Comparison of ENCODE assay signal across 12 cellular contexts in the genomic region with DNA sequence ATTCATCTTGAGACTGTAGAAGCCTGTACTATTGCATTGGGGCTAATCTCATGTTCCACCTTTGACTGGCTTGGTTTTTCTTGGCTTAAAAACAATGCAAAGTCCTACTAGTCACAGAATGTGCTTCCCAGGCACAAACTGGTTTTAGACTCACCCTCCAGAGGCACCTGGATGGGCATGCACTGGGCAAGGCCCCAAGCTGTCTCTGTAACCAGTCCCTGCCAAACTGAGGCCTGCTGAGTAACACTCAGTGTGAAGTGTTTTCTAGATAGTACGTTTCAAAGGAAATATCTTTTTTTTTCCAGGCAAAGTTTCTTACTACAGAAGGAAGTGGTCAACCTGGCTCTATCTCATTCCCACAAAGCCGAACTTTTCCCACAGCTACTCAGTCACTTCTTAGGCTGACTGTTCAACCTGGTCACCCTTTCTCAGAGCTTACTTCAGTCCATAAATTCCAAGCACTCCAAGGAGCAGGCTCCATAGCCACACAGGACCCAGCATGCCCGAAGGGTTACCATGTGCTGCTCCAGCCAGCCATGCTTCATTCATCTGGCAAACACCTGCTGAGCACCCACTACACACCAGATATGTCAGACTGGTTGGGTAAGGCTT. TPM values are rescaled to one million over a fixed set of nuclear protein-coding genes. Genes with fewer than 3 reads are reported as not detected.
DNase-seq lines count a peak whose midpoint lies in the region; ATAC-seq and TF ChIP-seq lines count a peak whose summit lies in the region.
"Had no signal": no experiment of that assay in that cellular context is flagged by ENCODE, and none has a peak within 500 bp of the region (broad histone marks: within the 10 kb centered on the region; RNA-seq: fewer than 3 reads in every experiment).

No MANE protein-coding gene starts in this region.

- intact Hi-C loops in prostate gland (cut with DNase I): no loop called here

- H2AFZ ChIP-seq in GM23338: no peak overlapping the region

- peak; percentile 78 for ATAC-seq in RWPE2 (ENCODE audit: low read depth)
- ATAC-seq in esophagus mucosa: peak; percentile 94
- ATAC-seq in GM23338: no peak
- ATAC-seq in HG03520 (IDR thresholded peaks at IDR 0.05; ENCODE audit: unreplicated experiment): no peak

- H3K36me3 Mint-ChIP-seq in HFFc6 (ENCODE audit: low read depth) (peaks cover 18% of the 10 kb centered on the region; the same call in 1 of the 2 replicates), GM23338 (ENCODE audit: low read depth) (peaks cover 20% of the 10 kb centered on the region)

- 45% methylated on average over 3 of the region's 3 CpGs for WGBS in prostate gland

- H3K79me2 ChIP-seq in GM23338 (replicated peaks; ENCODE audit: insufficient read depth): no peaks in the 10 kb centered on the region

- H3K9me3 Mint-ChIP-seq in HFFc6: no peaks in the 10 kb centered on the region
- H3K9me3 Mint-ChIP-seq in GM23338: no peaks in the 10 kb centered on the region
- H3K9me3 Mint-ChIP-seq: CD8-positive, alpha-beta memory T cell; naive B cell had no signal

- H3K36me3 ChIP-seq in RWPE2 (ENCODE audit: low read depth): peaks cover 72% of the 10 kb centered on the region
- no peaks in the 10 kb centered on the region for H3K36me3 ChIP-seq in prostate gland
- H3K36me3 ChIP-seq in GM23338 (ENCODE audit: insufficient read depth): peaks cover 15% of the 10 kb centered on the region; the same call in 1 of the 2 replicates

- H3K27ac ChIP-seq in RWPE2 (ENCODE audit: poor library complexity, severe bottlenecking) (peak overlapping the region; percentile 61), prostate gland (peak overlapping the region; percentile 22 to 48), GM23338 (ENCODE audit: low read depth) (no peak overlapping the region)

- TF ChIP-seq POLR2A in prostate gland (IDR thresholded peaks at IDR 0.05): no peak

- no peaks in the 10 kb centered on the region for H3K27me3 ChIP-seq in RWPE2 (ENCODE audit: insufficient read depth, poor library complexity, severe bottlenecking)
- H3K27me3 ChIP-seq in prostate gland (replicated peaks; ENCODE audit: insufficient read depth): no peaks in the 10 kb centered on the region
- no peaks in the 10 kb centered on the region for H3K27me3 ChIP-seq in GM23338 (ENCODE audit: insufficient read depth)

- H3K9me2 ChIP-seq in GM23338 (ENCODE audit: insufficient read depth): no peaks in the 10 kb centered on the region

- H3K9me3 ChIP-seq in RWPE2 (ENCODE audit: severe bottlenecking): no peaks in the 10 kb centered on the region
- H3K9me3 ChIP-seq in prostate gland: no peaks in the 10 kb centered on the region

- H3K4me3 Mint-ChIP-seq in HFFc6 (no peak overlapping the region), GM23338 (no peak overlapping the region)
- H3K4me3 Mint-ChIP-seq: CD8-positive, alpha-beta memory T cell; naive B cell had no signal

- H3F3A ChIP-seq in GM23338 (replicated peaks; ENCODE audit: low read depth): no peaks in the 10 kb centered on the region

- H4K20me1 ChIP-seq in GM23338 (replicated peaks; ENCODE audit: insufficient read depth): peaks cover 8% of the 10 kb centered on the region; the same call in 1 of the 2 replicates

- TF ChIP-seq CTCF in HFFc6 (IDR thresholded peaks at IDR 0.05) (no peak), RWPE2 (IDR thresholded peaks at IDR 0.05; ENCODE audit: poor library complexity, severe bottlenecking) (no peak), prostate gland (IDR thresholded peaks at IDR 0.05) (no peak), GM23338 (conservative IDR thresholded peaks at IDR 0.05; ENCODE audit: low read depth in 2 of 2) (no peak)

- no peak overlapping the region for H3K4me3 ChIP-seq in RWPE2 (ENCODE audit: severe bottlenecking)
- H3K4me3 ChIP-seq in prostate gland: no peak overlapping the region
- no peak overlapping the region for H3K4me3 ChIP-seq in GM23338

- H3K27ac Mint-ChIP-seq in HFFc6 (peak overlapping the region; percentile 52), GM23338 (no peak overlapping the region)

- DNase-seq in HFFc6 (no peak), RWPE2 (ENCODE audit: low spot score) (peak; percentile 82), prostate gland (ENCODE audit: low spot score) (peak; percentile 77), NCI-H1436 treated with DMSO at 0.1 percent for 48 hours (lab: John Stamatoyannopoulos, UW) (no peak), GM23338 (ENCODE audit: low spot score) (no peak)
- DNase-seq: anterior cingulate cortex; CD8-positive, alpha-beta memory T cell; GOT3; naive B cell; NCI-H1436 had no signal

- H3K4me1 Mint-ChIP-seq in HFFc6 (ENCODE audit: low read depth) (peaks cover 46% of the 10 kb centered on the region), GM23338 (peaks cover 9% of the 10 kb centered on the region; the same call in 2 of the 3 replicates)
- H3K4me1 Mint-ChIP-seq: CD8-positive, alpha-beta memory T cell had no signal

- H3K4me2 ChIP-seq in GM23338: no peak overlapping the region

- no peaks in the 10 kb centered on the region; the same call in none of the 2 replicates for H3K27me3 Mint-ChIP-seq in HFFc6 (ENCODE audit: insufficient read depth)
- no peaks in the 10 kb centered on the region for H3K27me3 Mint-ChIP-seq in GM23338 (ENCODE audit: insufficient read depth, low read depth, poor library complexity)
- H3K27me3 Mint-ChIP-seq: CD8-positive, alpha-beta memory T cell; naive B cell had no signal

- H3K4me1 ChIP-seq in RWPE2 (ENCODE audit: insufficient read depth, poor library complexity, severe bottlenecking) (peaks cover 36% of the 10 kb centered on the region), prostate gland (replicated peaks) (no peaks in the 10 kb centered on the region), GM23338 (ENCODE audit: insufficient read depth) (no peaks in the 10 kb centered on the region)

TF ChIP-seq in GM23338, 12 proteins besides CTCF, POLR2A, EP300 and RAD21 (continues in another document):
- TF ChIP-seq, protein P1, sequence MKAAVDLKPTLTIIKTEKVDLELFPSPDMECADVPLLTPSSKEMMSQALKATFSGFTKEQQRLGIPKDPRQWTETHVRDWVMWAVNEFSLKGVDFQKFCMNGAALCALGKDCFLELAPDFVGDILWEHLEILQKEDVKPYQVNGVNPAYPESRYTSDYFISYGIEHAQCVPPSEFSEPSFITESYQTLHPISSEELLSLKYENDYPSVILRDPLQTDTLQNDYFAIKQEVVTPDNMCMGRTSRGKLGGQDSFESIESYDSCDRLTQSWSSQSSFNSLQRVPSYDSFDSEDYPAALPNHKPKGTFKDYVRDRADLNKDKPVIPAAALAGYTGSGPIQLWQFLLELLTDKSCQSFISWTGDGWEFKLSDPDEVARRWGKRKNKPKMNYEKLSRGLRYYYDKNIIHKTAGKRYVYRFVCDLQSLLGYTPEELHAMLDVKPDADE (IDR thresholded peaks at IDR 0.05): no peak

RNA-seq across cellular contexts. Expression of a gene that starts 57.4 kb away (rescaled TPM):
- 100 to 1,000 TPM; 183 to 215 (median 204) TPM for total RNA-seq in HFFc6 (2021; fragmentation: NEBNext Ultra II Directional; extraction: Animal tissue kit (Norgen Biotek cat#: 25700))
- total RNA-seq in esophagus mucosa (69.7 TPM), prostate gland (100 to 1,000 TPM; 147 to 266 TPM)
- total RNA-seq in GM23338 (2014; rRNA removed; shearing (Covaris generic)): 113 and 121 TPM in 2 replicates
- polyA plus RNA-seq in GM23338 (2016; fragmentation: Nextera tagmentation; extraction: Ambion mirVana): 53.0 and 56.3 TPM in 2 replicates

Comparison
In these comparisons a context has a peak if more than half of its experiments do, and no peak if none do; other contexts are left out.
1. DNase-seq: peak in RWPE2 (single experiment) and prostate gland (single experiment); none in HFFc6 (single experiment), NCI-H1436 treated with DMSO at 0.1 percent for 48 hours (single experiment) and GM23338 (single experiment).
2. ATAC-seq: peak in RWPE2 (single experiment) and esophagus mucosa (single experiment); none in GM23338 (single experiment) and HG03520 (single experiment).